22 cellular contexts compared by ENCODE assay signal in the genomic region with DNA sequence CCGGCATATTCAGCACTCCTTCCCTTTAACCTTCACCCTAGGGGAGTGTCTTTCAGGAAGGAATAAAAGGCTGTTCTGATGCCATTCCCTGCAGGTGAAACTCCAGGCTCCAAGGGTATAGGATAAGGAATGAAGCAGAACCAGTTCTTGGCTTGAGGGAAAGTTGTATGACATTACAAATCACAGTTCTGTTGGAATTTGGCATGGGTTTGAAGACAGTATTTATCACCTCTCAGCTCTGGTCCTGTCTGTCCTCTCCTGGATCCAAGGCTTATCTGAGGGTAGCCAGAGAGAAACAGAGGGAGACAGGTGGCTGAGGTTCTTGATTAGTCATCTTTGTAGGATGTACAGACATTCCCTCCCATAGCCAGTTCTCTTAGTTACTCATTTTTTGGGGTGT. TPM values are rescaled to one million over a fixed set of nuclear protein-coding genes. Genes with fewer than 3 reads are reported as not detected.
A peak's percentile ranks its signal among the peaks of the same experiment; 100 is the strongest.
DNase-seq lines count a peak whose midpoint lies in the region; ATAC-seq and TF ChIP-seq lines count a peak whose summit lies in the region.
"Had no signal": no experiment of that assay in that cellular context is flagged by ENCODE, and none has a peak within 500 bp of the region (broad histone marks: within the 10 kb centered on the region; RNA-seq: fewer than 3 reads in every experiment).

No MANE protein-coding gene starts in this region.

- TF ChIP-seq CTCF in GM23338 (conservative IDR thresholded peaks at IDR 0.05; ENCODE audit: low read depth in 2 of 2) (no peak), omental fat pad (IDR thresholded peaks at IDR 0.05) (no peak)

- peaks cover 2% of the 10 kb centered on the region for H3K27me3 Mint-ChIP-seq in GM23338 (ENCODE audit: insufficient read depth, low read depth, poor library complexity)
- H3K27me3 Mint-ChIP-seq: activated CD4-positive, alpha-beta T cell treated with anti-CD3 and anti-CD28 coated beads, Interleukin-2, amount 10 ng/mL, durations not matched to agents 24 days and 14 days; CD4-positive, alpha-beta memory T cell; T-cell had no signal

- peaks cover 18% of the 10 kb centered on the region for H4K20me1 ChIP-seq in GM23338 (replicated peaks; ENCODE audit: insufficient read depth)

- H3K9me3 Mint-ChIP-seq in GM23338: no peaks in the 10 kb centered on the region
- H3K9me3 Mint-ChIP-seq: activated CD4-positive, alpha-beta T cell treated with anti-CD3 and anti-CD28 coated beads, Interleukin-2, amount 10 ng/mL, durations not matched to agents 24 days and 14 days; CD4-positive, alpha-beta memory T cell; T-cell had no signal

- no peaks in the 10 kb centered on the region for H3F3A ChIP-seq in GM23338 (replicated peaks; ENCODE audit: low read depth)

- no peaks in the 10 kb centered on the region for H3K27me3 ChIP-seq in GM23338 (ENCODE audit: insufficient read depth)
- H3K27me3 ChIP-seq: upper lobe of left lung had no signal

- peak overlapping the region; percentile 37; the same call in 1 of the 2 replicates for H3K27ac Mint-ChIP-seq in GM23338
- H3K27ac Mint-ChIP-seq: CD4-positive, alpha-beta memory T cell; T-cell had no signal

- H3K9me2 ChIP-seq in GM23338 (ENCODE audit: insufficient read depth): no peaks in the 10 kb centered on the region

- H3K4me1 Mint-ChIP-seq in GM23338: peaks cover 41% of the 10 kb centered on the region

- ATAC-seq in GM23338: peak; percentile 69
- ATAC-seq in GM18907 (IDR thresholded peaks at IDR 0.05; ENCODE audit: unreplicated experiment): no peak
- no peak for ATAC-seq in omental fat pad (ENCODE audit: low FRiP score)
- ATAC-seq in GM21528 (IDR thresholded peaks at IDR 0.05; ENCODE audit: low FRiP score, unreplicated experiment): no peak
- no peak for ATAC-seq in GM19467 (IDR thresholded peaks at IDR 0.05; ENCODE audit: unreplicated experiment)
- ATAC-seq: T-cell had no signal

- H3K4me3 ChIP-seq in GM23338: no peak overlapping the region
- H3K4me3 ChIP-seq: skin epidermis, upper lobe of left lung had no signal

- peaks cover 13% of the 10 kb centered on the region; the same call in 2 of the 3 replicates for H3K36me3 Mint-ChIP-seq in GM23338 (ENCODE audit: low read depth)

- no peaks in the 10 kb centered on the region; the same call in 1 of the 2 replicates for H3K4me1 ChIP-seq in GM23338 (ENCODE audit: insufficient read depth)

- H3K36me3 ChIP-seq in GM23338 (ENCODE audit: insufficient read depth): peaks cover 5% of the 10 kb centered on the region

- no peak overlapping the region for H2AFZ ChIP-seq in GM23338

- H3K4me2 ChIP-seq in GM23338: no peak overlapping the region

- no peak overlapping the region for H3K4me3 Mint-ChIP-seq in GM23338
- H3K4me3 Mint-ChIP-seq: activated CD4-positive, alpha-beta T cell treated with anti-CD3 and anti-CD28 coated beads, Interleukin-2, amount 10 ng/mL, durations not matched to agents 24 days and 14 days; CD4-positive, alpha-beta memory T cell; T-cell had no signal

- no peak for DNase-seq in GM23338 (ENCODE audit: low spot score)
- peak; percentile 24 for DNase-seq in NCI-H226
- peak; percentile 26 for DNase-seq in epithelial cell of prostate (ENCODE audit: low read depth, low spot score)
- peak; percentile 26 for DNase-seq in myocyte (ENCODE audit: low read depth)
- no peak for DNase-seq in omental fat pad (ENCODE audit: low spot score)
- DNase-seq: activated CD4-positive, alpha-beta T cell treated with anti-CD3 and anti-CD28 coated beads, Interleukin-2, amount 10 ng/mL, durations not matched to agents 24 days and 14 days; CD4-positive, alpha-beta memory T cell; cortex of kidney; DMS79; hypothalamus; IMR-90; NCI-H146; NCI-H2171 treated with DMSO at 0.1 percent for 48 hours; NCI-H526 treated with DMSO at 0.1 percent for 48 hours; SHP77; stimulated activated CD4-positive, alpha-beta T cell treated with anti-CD3 and anti-CD28 coated beads, Interleukin-4, amount 100 ng/mL, for 24 hours; T-cell; upper lobe of left lung had no signal

- no peaks in the 10 kb centered on the region for H3K79me2 ChIP-seq in GM23338 (replicated peaks; ENCODE audit: insufficient read depth)

- H3K27ac ChIP-seq in GM23338 (ENCODE audit: low read depth): no peak overlapping the region
- peak overlapping the region; percentile 69 for H3K27ac ChIP-seq in epithelial cell of prostate
- H3K27ac ChIP-seq: upper lobe of left lung had no signal

TF ChIP-seq in GM23338, 12 proteins besides CTCF, POLR2A, EP300 and RAD21 (continues in another document):
- TF ChIP-seq ETS1 (IDR thresholded peaks at IDR 0.05): no peak
- no peak for TF ChIP-seq ZNF331 (CRISPR knock-in tag; IDR thresholded peaks at IDR 0.05; ENCODE audit: low read depth)
- TF ChIP-seq, protein P1, sequence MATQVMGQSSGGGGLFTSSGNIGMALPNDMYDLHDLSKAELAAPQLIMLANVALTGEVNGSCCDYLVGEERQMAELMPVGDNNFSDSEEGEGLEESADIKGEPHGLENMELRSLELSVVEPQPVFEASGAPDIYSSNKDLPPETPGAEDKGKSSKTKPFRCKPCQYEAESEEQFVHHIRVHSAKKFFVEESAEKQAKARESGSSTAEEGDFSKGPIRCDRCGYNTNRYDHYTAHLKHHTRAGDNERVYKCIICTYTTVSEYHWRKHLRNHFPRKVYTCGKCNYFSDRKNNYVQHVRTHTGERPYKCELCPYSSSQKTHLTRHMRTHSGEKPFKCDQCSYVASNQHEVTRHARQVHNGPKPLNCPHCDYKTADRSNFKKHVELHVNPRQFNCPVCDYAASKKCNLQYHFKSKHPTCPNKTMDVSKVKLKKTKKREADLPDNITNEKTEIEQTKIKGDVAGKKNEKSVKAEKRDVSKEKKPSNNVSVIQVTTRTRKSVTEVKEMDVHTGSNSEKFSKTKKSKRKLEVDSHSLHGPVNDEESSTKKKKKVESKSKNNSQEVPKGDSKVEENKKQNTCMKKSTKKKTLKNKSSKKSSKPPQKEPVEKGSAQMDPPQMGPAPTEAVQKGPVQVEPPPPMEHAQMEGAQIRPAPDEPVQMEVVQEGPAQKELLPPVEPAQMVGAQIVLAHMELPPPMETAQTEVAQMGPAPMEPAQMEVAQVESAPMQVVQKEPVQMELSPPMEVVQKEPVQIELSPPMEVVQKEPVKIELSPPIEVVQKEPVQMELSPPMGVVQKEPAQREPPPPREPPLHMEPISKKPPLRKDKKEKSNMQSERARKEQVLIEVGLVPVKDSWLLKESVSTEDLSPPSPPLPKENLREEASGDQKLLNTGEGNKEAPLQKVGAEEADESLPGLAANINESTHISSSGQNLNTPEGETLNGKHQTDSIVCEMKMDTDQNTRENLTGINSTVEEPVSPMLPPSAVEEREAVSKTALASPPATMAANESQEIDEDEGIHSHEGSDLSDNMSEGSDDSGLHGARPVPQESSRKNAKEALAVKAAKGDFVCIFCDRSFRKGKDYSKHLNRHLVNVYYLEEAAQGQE (IDR thresholded peaks at IDR 0.05; ENCODE audit: unreplicated experiment): no peak
- no peak for TF ChIP-seq CREB1 (CRISPR knock-in tag; IDR thresholded peaks at IDR 0.05; ENCODE audit: low read depth)
- TF ChIP-seq JUNB (IDR thresholded peaks at IDR 0.05; ENCODE audit: unreplicated experiment): no peak

RNA-seq across cellular contexts. Expression of gene RAB11A, which starts 37.1 kb away (rescaled TPM):
- total RNA-seq in GM23338 (2014; rRNA removed; shearing (Covaris generic)): 239 and 251 TPM in 2 replicates
- 327 and 369 TPM in 2 replicates for polyA plus RNA-seq in GM23338 (2016; fragmentation: Nextera tagmentation; extraction: Ambion mirVana)
- total RNA-seq in myocyte: 170 and 185 TPM in 2 replicates
- 173 TPM for polyA plus RNA-seq in myocyte (2012)
- 100 to 1,000 TPM; 142 to 191 (median 158) TPM for total RNA-seq in omental fat pad

Comparison
In these comparisons a context has a peak if more than half of its experiments do, and no peak if none do; other contexts are left out.
1. DNase-seq: peak in NCI-H226 (single experiment), epithelial cell of prostate (single experiment) and myocyte (single experiment); none in GM23338 (single experiment) and omental fat pad (single experiment).